Comparison of ENCODE assay signal across 33 cellular contexts in genomic region chr3:160638184-160638583, GRCh38. TPM values are rescaled to one million over a fixed set of nuclear protein-coding genes. Genes with fewer than 3 reads are reported as not detected.
"Had no signal": no experiment of that assay in that cellular context is flagged by ENCODE, and none has a peak within 500 bp of the region (broad histone marks: within the 10 kb centered on the region; RNA-seq: fewer than 3 reads in every experiment).

No MANE protein-coding gene starts in this region.

- H3K27ac ChIP-seq: neutrophil, pancreas, psoas muscle, skin epidermis, spleen, stomach, thoracic aorta, thyroid gland, tibial nerve, upper lobe of left lung, vagina had no signal

- H3K4me2 ChIP-seq: smooth muscle cell had no signal

- H3K4me1 Mint-ChIP-seq: naive thymus-derived CD4-positive, alpha-beta T cell; natural killer cell; stimulated activated memory B cell treated with anti-CD40 and anti-IgM and Interleukin-4, amounts not matched to agents 10 μg/mL and 1 μg/mL and 100 μg/mL, for 72 hours had no signal

- H3K4me3 ChIP-seq: pancreas, psoas muscle, skin epidermis, smooth muscle cell, spleen, stomach, thoracic aorta, thyroid gland, tibial nerve, upper lobe of left lung, vagina had no signal

- H3K36me3 Mint-ChIP-seq: naive thymus-derived CD4-positive, alpha-beta T cell; natural killer cell; stimulated activated memory B cell treated with anti-CD40 and anti-IgM and Interleukin-4, amounts not matched to agents 10 μg/mL and 1 μg/mL and 100 μg/mL, for 72 hours had no signal

- H3K4me1 ChIP-seq: pancreas, psoas muscle, spleen, stomach, tibial nerve, upper lobe of left lung had no signal

- H3K36me3 ChIP-seq: neutrophil, pancreas, spleen, stomach, thoracic aorta, thyroid gland, tibial nerve, upper lobe of left lung, vagina had no signal

- FAIRE-seq: pancreas, urothelium cell line had no signal

- DNase-seq: naive thymus-derived CD4-positive, alpha-beta T cell; natural killer cell; nucleus accumbens; pancreas; psoas muscle; right cardiac atrium; spleen; stimulated activated CD4-positive, alpha-beta T cell treated with anti-CD3 and anti-CD28 coated beads, Interleukin-12 subunit alpha, Interleukin-12 subunit beta, amount 100 ng/mL, for 4 hours; stimulated activated CD4-positive, alpha-beta T cell treated with anti-CD3 and anti-CD28 coated beads, Interleukin-1b, Interleukin-23, amount 100 ng/mL, for 48 hours; stimulated activated CD4-positive, alpha-beta T cell treated with anti-CD3 and anti-CD28 coated beads, Interleukin-4, amount 100 ng/mL, for 1 hour; stimulated activated CD4-positive, alpha-beta T cell treated with anti-CD3 and anti-CD28 coated beads, Interleukin-4, amount 100 ng/mL, for 4 hours; stimulated activated CD8-positive, alpha-beta memory T cell treated with anti-CD3 and anti-CD28 coated beads, Interleukin-4, amount 100 ng/mL, for 48 hours; stimulated activated naive CD4-positive, alpha-beta T cell; stimulated activated naive CD8-positive, alpha-beta T cell treated with anti-CD3 and anti-CD28 coated beads, Interleukin-15, Interleukin-2, amounts not matched to agents 100 U/mL and 50 U/mL, for 24 hours; stomach; thyroid gland; trophoblast cell; upper lobe of left lung had no signal

- H3K9me3 Mint-ChIP-seq: natural killer cell; nephron; neural crest cell; stimulated activated memory B cell treated with anti-CD40 and anti-IgM and Interleukin-4, amounts not matched to agents 10 μg/mL and 1 μg/mL and 100 μg/mL, for 72 hours had no signal

- H3K27me3 ChIP-seq: neutrophil, pancreas, spleen, stomach, thyroid gland, tibial nerve, upper lobe of left lung, vagina had no signal

- H3K4me3 Mint-ChIP-seq: naive thymus-derived CD4-positive, alpha-beta T cell; natural killer cell; nephron; neural crest cell; stimulated activated memory B cell treated with anti-CD40 and anti-IgM and Interleukin-4, amounts not matched to agents 10 μg/mL and 1 μg/mL and 100 μg/mL, for 72 hours had no signal

- ATAC-seq: naive thymus-derived CD4-positive, alpha-beta T cell; natural killer cell; pancreas; psoas muscle; right cardiac atrium; sciatic nerve; stimulated activated memory B cell treated with anti-CD40 and anti-IgM and Interleukin-4, amounts not matched to agents 10 μg/mL and 1 μg/mL and 100 μg/mL, for 72 hours; stimulated activated naive CD8-positive, alpha-beta T cell treated with anti-CD3 and anti-CD28 coated beads, Interleukin-15, Interleukin-2, amounts not matched to agents 100 U/mL and 50 U/mL, for 24 hours had no signal

- H3K27ac Mint-ChIP-seq: naive thymus-derived CD4-positive, alpha-beta T cell; natural killer cell; nephron; stimulated activated memory B cell treated with anti-CD40 and anti-IgM and Interleukin-4, amounts not matched to agents 10 μg/mL and 1 μg/mL and 100 μg/mL, for 72 hours had no signal

- H3K9me3 ChIP-seq: neutrophil, pancreas, psoas muscle, spleen, stomach, thoracic aorta, thyroid gland, tibial nerve, upper lobe of left lung, vagina had no signal

RNA-seq across cellular contexts. Expression of gene ARL14, which starts 38.8 kb away (rescaled TPM):
- total RNA-seq: naive thymus-derived CD4-positive, alpha-beta T cell; natural killer cell; neural crest cell; omental fat pad; osteocyte; posterior vena cava; psoas muscle; right cardiac atrium; sciatic nerve; temporal lobe; thyroid gland; tibial nerve; upper lobe of left lung; vagina had no signal
- polyA plus RNA-seq: naive thymus-derived CD4-positive, alpha-beta T cell; smooth muscle cell had no signal
